28 cellular contexts compared by ENCODE assay signal in genomic region chr2:124347209-124347608, GRCh38.
"Had no signal": no experiment of that assay in that cellular context is flagged by ENCODE, and none has a peak within 500 bp of the region (broad histone marks: within the 10 kb centered on the region; RNA-seq: fewer than 3 reads in every experiment).

No MANE protein-coding gene starts in this region.

- H3K27me3 ChIP-seq: body of pancreas, esophagus squamous epithelium, right atrium auricular region, upper lobe of left lung, vagina had no signal

- H3K27ac Mint-ChIP-seq: activated naive CD8-positive, alpha-beta T cell; naive thymus-derived CD4-positive, alpha-beta T cell; stimulated activated memory B cell treated with anti-CD40 and anti-IgM and Interleukin-4, amounts not matched to agents 10 μg/mL and 1 μg/mL and 100 μg/mL, for 72 hours; stimulated activated naive CD8-positive, alpha-beta T cell treated with anti-CD3 and anti-CD28 coated beads, Interleukin-15, amount 100 ng/mL, for 72 hours; T-helper 2 cell treated with Interferon-gamma antibody and Interleukin-4, amounts not matched to agents 5 μg/mL and 100 μg/mL, for 36 hours had no signal

- H3K36me3 ChIP-seq: esophagus squamous epithelium, right atrium auricular region, upper lobe of left lung, vagina had no signal

- H3K27ac ChIP-seq: body of pancreas, epithelial cell of prostate, esophagus squamous epithelium, right atrium auricular region, upper lobe of left lung, vagina had no signal

- H3K9me3 Mint-ChIP-seq: stimulated activated memory B cell treated with anti-CD40 and anti-IgM and Interleukin-4, amounts not matched to agents 10 μg/mL and 1 μg/mL and 100 μg/mL, for 72 hours had no signal

- H3K4me2 ChIP-seq: smooth muscle cell had no signal

- H3K36me3 Mint-ChIP-seq: activated naive CD8-positive, alpha-beta T cell; naive thymus-derived CD4-positive, alpha-beta T cell; stimulated activated memory B cell treated with anti-CD40 and anti-IgM and Interleukin-4, amounts not matched to agents 10 μg/mL and 1 μg/mL and 100 μg/mL, for 72 hours had no signal

- DNase-seq: activated CD4-positive, alpha-beta T cell treated with anti-CD3 and anti-CD28 coated beads for 4 hours; activated CD4-positive, alpha-beta T cell treated with anti-CD3 and anti-CD28 coated beads, Interleukin-2, amount 50 U/mL, for 4 hours; activated effector memory CD4-positive, alpha-beta T cell treated with Interleukin-2 at 50 U/mL for 16 hours; activated naive CD4-positive, alpha-beta T cell treated with Interleukin-2 at 50 U/mL for 16 hours; activated T-cell treated with anti-CD3 and anti-CD28 coated beads for 4 hours; aorta; body of pancreas; dermis blood vessel endothelial cell; effector CD4-positive, alpha-beta T cell; esophagus squamous epithelium; foreskin melanocyte; left cardiac atrium; midbrain; naive thymus-derived CD4-positive, alpha-beta T cell; nucleus accumbens; stimulated activated CD4-positive, alpha-beta T cell treated with anti-CD3 and anti-CD28 coated beads, Interleukin-1b, Interleukin-23, amount 100 ng/mL, for 48 hours; stimulated activated CD4-positive, alpha-beta T cell treated with anti-CD3 and anti-CD28 coated beads, Interleukin-4, amount 100 ng/mL, for 4 hours; stimulated activated CD8-positive, alpha-beta memory T cell treated with anti-CD3 and anti-CD28 coated beads, Interleukin-4, amount 100 ng/mL, for 48 hours; stimulated activated naive CD8-positive, alpha-beta T cell treated with anti-CD3 and anti-CD28 coated beads, Interleukin-15, amount 100 ng/mL, for 72 hours; substantia nigra had no signal

- H3K4me1 ChIP-seq: body of pancreas, esophagus squamous epithelium, right atrium auricular region, upper lobe of left lung, vagina had no signal

- ATAC-seq: body of pancreas; left cardiac atrium; naive thymus-derived CD4-positive, alpha-beta T cell; stimulated activated memory B cell treated with anti-CD40 and anti-IgM and Interleukin-4, amounts not matched to agents 10 μg/mL and 1 μg/mL and 100 μg/mL, for 72 hours; stimulated activated naive CD8-positive, alpha-beta T cell treated with anti-CD3 and anti-CD28 coated beads, Interleukin-15, amount 100 ng/mL, for 72 hours had no signal

- H3K9me3 ChIP-seq: body of pancreas, esophagus squamous epithelium, right atrium auricular region, upper lobe of left lung, vagina had no signal

- H3K4me3 Mint-ChIP-seq: activated naive CD8-positive, alpha-beta T cell; naive thymus-derived CD4-positive, alpha-beta T cell; stimulated activated memory B cell treated with anti-CD40 and anti-IgM and Interleukin-4, amounts not matched to agents 10 μg/mL and 1 μg/mL and 100 μg/mL, for 72 hours; stimulated activated naive CD8-positive, alpha-beta T cell treated with anti-CD3 and anti-CD28 coated beads, Interleukin-15, amount 100 ng/mL, for 72 hours; T-helper 2 cell treated with Interferon-gamma antibody and Interleukin-4, amounts not matched to agents 5 μg/mL and 100 μg/mL, for 36 hours had no signal

- H3K27me3 Mint-ChIP-seq: activated naive CD8-positive, alpha-beta T cell; naive thymus-derived CD4-positive, alpha-beta T cell; stimulated activated memory B cell treated with anti-CD40 and anti-IgM and Interleukin-4, amounts not matched to agents 10 μg/mL and 1 μg/mL and 100 μg/mL, for 72 hours; stimulated activated naive CD8-positive, alpha-beta T cell treated with anti-CD3 and anti-CD28 coated beads, Interleukin-15, amount 100 ng/mL, for 72 hours had no signal

- H3K4me3 ChIP-seq: body of pancreas, esophagus squamous epithelium, right atrium auricular region, smooth muscle cell, upper lobe of left lung, vagina had no signal

- H3K4me1 Mint-ChIP-seq: naive thymus-derived CD4-positive, alpha-beta T cell; stimulated activated memory B cell treated with anti-CD40 and anti-IgM and Interleukin-4, amounts not matched to agents 10 μg/mL and 1 μg/mL and 100 μg/mL, for 72 hours; stimulated activated naive CD8-positive, alpha-beta T cell treated with anti-CD3 and anti-CD28 coated beads, Interleukin-15, amount 100 ng/mL, for 72 hours had no signal
